In genomic region chrX:153875391-153876111, GRCh38 we compare ENCODE assay signal across 6 cellular contexts. TPM values are rescaled to one million over a fixed set of nuclear protein-coding genes. Genes with fewer than 3 reads are reported as not detected.
DNase-seq lines count a peak whose midpoint lies in the region; ATAC-seq and TF ChIP-seq lines count a peak whose summit lies in the region.

No MANE protein-coding gene starts in this region.

- H3K4me1 ChIP-seq in psoas muscle = no peaks in the 10 kb centered on the region

- H3K27ac Mint-ChIP-seq in T-helper 17 cell = peak overlapping the region; percentile 78

- H3K27ac ChIP-seq in psoas muscle = no peak overlapping the region

- H3K36me3 Mint-ChIP-seq in T-helper 17 cell (ENCODE audit: low read depth) = no peaks in the 10 kb centered on the region

- WGBS in psoas muscle, 3 donors = 0 to 6% (median 2%) methylated on average over 7 to 41 of the region's 42 CpGs

- peak; percentile 87 for ATAC-seq in T-helper 17 cell
- peak; percentile 74 to 85 (median 76) for ATAC-seq in psoas muscle
- ATAC-seq in GM19452 (IDR thresholded peaks at IDR 0.05; ENCODE audit: unreplicated experiment) = no peak

- intact Hi-C loops in psoas muscle (cut with DNase I) = no loop called here

- peak overlapping the region; percentile 26 for H3K4me3 Mint-ChIP-seq in T-helper 17 cell

- no peaks in the 10 kb centered on the region for H3K36me3 ChIP-seq in GM06990 (ENCODE audit: control insufficient read depth, insufficient read depth, low read length)
- no peaks in the 10 kb centered on the region for H3K36me3 ChIP-seq in psoas muscle (ENCODE audit: insufficient read depth in 1 of 2, low read depth in 1 of 2)

- TF ChIP-seq CTCF in GM06990 (IDR thresholded peaks at IDR 0.05; ENCODE audit: insufficient read depth, low read length, poor library complexity, severe bottlenecking) = no peak
- no peak for TF ChIP-seq CTCF in psoas muscle (IDR thresholded peaks at IDR 0.05)

- H3K27me3 Mint-ChIP-seq in T-helper 17 cell = peaks cover 6% of the 10 kb centered on the region

- peak; percentile 41 for DNase-seq in GM06990 (ENCODE audit: extremely low read depth, insufficient read length)
- peak; percentile 55 to 63 (median 59) for DNase-seq in T-helper 17 cell
- peak; percentile 48 for DNase-seq in effector CD8-positive, alpha-beta T cell (lab: John Stamatoyannopoulos, UW)
- DNase-seq in psoas muscle = peak; percentile 38 to 67
- no peak for DNase-seq in NK-92 (lab: John Stamatoyannopoulos, UW; ENCODE audit: unreplicated experiment)

- H3K4me1 Mint-ChIP-seq in T-helper 17 cell = peaks cover 4% of the 10 kb centered on the region

- H3K9me3 ChIP-seq in T-helper 17 cell (ENCODE audit: control insufficient read depth, low read length, poor library complexity, severe bottlenecking) (no peaks in the 10 kb centered on the region), psoas muscle (no peaks in the 10 kb centered on the region)

- no peaks in the 10 kb centered on the region; the same call in 1 of the 2 replicates for H3K27me3 ChIP-seq in GM06990 (replicated peaks; ENCODE audit: control insufficient read depth, insufficient read depth, low read length)
- H3K27me3 ChIP-seq in psoas muscle (ENCODE audit: insufficient read depth in 3 of 3, low read length in 2 of 3) = peaks cover 0 to 54% (median 3%) of the 10 kb centered on the region in 3 donors

- H3K4me3 ChIP-seq in GM06990 (replicated peaks; ENCODE audit: low read depth, low read length) = no peak overlapping the region
- no peak overlapping the region for H3K4me3 ChIP-seq in psoas muscle

RNA-seq across cellular contexts. Expression of gene L1CAM, which starts 10.4 kb away (rescaled TPM):
- total RNA-seq in T-helper 17 cell = 1 to 10 TPM; 2.3 to 3.9 TPM
- 1 to 10 TPM in 2 of 4 donors, under 1 TPM in 2; 0.22 to 1.5 (median 0.90) TPM for total RNA-seq in psoas muscle
- under 1 TPM; 0.36 to 0.46 (median 0.39) TPM for polyA plus RNA-seq in psoas muscle

RNA-seq across cellular contexts. Expression of gene AVPR2, which starts 28.9 kb away (rescaled TPM):
- total RNA-seq in T-helper 17 cell (not detected), psoas muscle (1 to 10 TPM; 1.3 to 4.8 (median 2.0) TPM)
- 1 to 10 TPM; 1.4 to 3.2 (median 2.5) TPM for polyA plus RNA-seq in psoas muscle

RNA-seq across cellular contexts. Expression of gene PDZD4, which starts 45.2 kb away (rescaled TPM):
- total RNA-seq in T-helper 17 cell (10 to 100 TPM; 31.1 to 45.6 TPM), psoas muscle (1 to 10 TPM in 3 of 4 donors, under 1 TPM in 1; 0.50 to 2.1 (median 1.4) TPM)
- 1 to 10 TPM in 1 of 3 donors, under 1 TPM in 2; 0.65 to 1.3 (median 0.79) TPM for polyA plus RNA-seq in psoas muscle

RNA-seq across cellular contexts. Expression of gene ARHGAP4, which starts 50.5 kb away (rescaled TPM):
- total RNA-seq in T-helper 17 cell (100 to 1,000 TPM; 374 to 404 TPM), psoas muscle (1 to 10 TPM; 5.1 to 8.0 (median 6.4) TPM)
- polyA plus RNA-seq in psoas muscle = 1 to 10 TPM; 5.8 to 7.6 (median 6.8) TPM

RNA-seq across cellular contexts. Expression of gene NAA10, which starts 59.3 kb away (rescaled TPM):
- total RNA-seq in T-helper 17 cell = 10 to 100 TPM; 42.8 to 48.5 TPM
- total RNA-seq in psoas muscle = 100 to 1,000 TPM; 105 to 166 (median 115) TPM
- 100 to 1,000 TPM; 168 to 203 (median 193) TPM for polyA plus RNA-seq in psoas muscle

Comparison
In these comparisons a context has a peak if more than half of its experiments do, and no peak if none do; other contexts are left out.
1. RNA of gene PDZD4, which starts 45.2 kb away (total RNA-seq): 31.1 to 45.6 TPM in T-helper 17 cell; 0.50 to 2.1 TPM in psoas muscle; every median in the first group is over 10 times any median in the second.